In genomic region chr20:63896136-63896890, GRCh38 we compare ENCODE assay signal across 1 cellular context.
TF ChIP-seq lines count a peak whose summit lies in the region.

No MANE protein-coding gene starts in this region.

TF ChIP-seq in K562, 482 proteins besides CTCF, POLR2A, EP300 and RAD21:
- TF ChIP-seq MAX (CRISPR knock-in tag; IDR thresholded peaks at IDR 0.05) = 0 out of 2 replicates have a peak, but pooled peaks have one; percentile 16
- TF ChIP-seq ZNF589 (CRISPR knock-in tag; IDR thresholded peaks at IDR 0.05; ENCODE audit: low read depth) = no peak
- TF ChIP-seq L3MBTL2 (IDR thresholded peaks at IDR 0.05) = 0 out of 2 replicates have a peak, but pooled peaks have one; percentile 10
- TF ChIP-seq PKNOX1 (IDR thresholded peaks at IDR 0.05) = 0 out of 2 replicates have a peak, but pooled peaks have one; percentile 5
- TF ChIP-seq POLR2G (IDR thresholded peaks at IDR 0.05; ENCODE audit: low read depth, low read length) = peak; percentile 51; the same call in 1 of the 2 replicates
- TF ChIP-seq SP1 (CRISPR knock-in tag; IDR thresholded peaks at IDR 0.05) = no peak
- 0 out of 2 replicates have a peak, but pooled peaks have one; percentile 10 for TF ChIP-seq SMARCC2 (IDR thresholded peaks at IDR 0.05; ENCODE audit: low read depth)
- TF ChIP-seq RFX1 (IDR thresholded peaks at IDR 0.05) = peak; percentile 74
- TF ChIP-seq RUNX1 (IDR thresholded peaks at IDR 0.05; ENCODE audit: low read depth) = no peak
- no peak for TF ChIP-seq ZC3H8 (IDR thresholded peaks at IDR 0.05)
- 0 out of 2 replicates have a peak, but pooled peaks have one; percentile 15 for TF ChIP-seq TEAD4 (IDR thresholded peaks at IDR 0.05; ENCODE audit: low read length)
- TF ChIP-seq TEAD4 (CRISPR knock-in tag; IDR thresholded peaks at IDR 0.05; ENCODE audit: borderline replicate concordance) = no peak
- TF ChIP-seq HNRNPH1 (optimal IDR thresholded peaks at IDR 0.05; ENCODE audit: low read depth, low read length) = no peak
- TF ChIP-seq NFIC (IDR thresholded peaks at IDR 0.05) = peak; percentile 29; the same call in 1 of the 2 replicates
- TF ChIP-seq, protein P1, sequence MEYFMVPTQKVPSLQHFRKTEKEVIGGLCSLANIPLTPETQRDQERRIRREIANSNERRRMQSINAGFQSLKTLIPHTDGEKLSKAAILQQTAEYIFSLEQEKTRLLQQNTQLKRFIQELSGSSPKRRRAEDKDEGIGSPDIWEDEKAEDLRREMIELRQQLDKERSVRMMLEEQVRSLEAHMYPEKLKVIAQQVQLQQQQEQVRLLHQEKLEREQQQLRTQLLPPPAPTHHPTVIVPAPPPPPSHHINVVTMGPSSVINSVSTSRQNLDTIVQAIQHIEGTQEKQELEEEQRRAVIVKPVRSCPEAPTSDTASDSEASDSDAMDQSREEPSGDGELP (CRISPR knock-in tag; IDR thresholded peaks at IDR 0.05; ENCODE audit: borderline replicate concordance) = peak; percentile 46; the same call in 1 of the 2 replicates
- peak; percentile 74 for TF ChIP-seq SPI1 (IDR thresholded peaks at IDR 0.05; ENCODE audit: borderline replicate concordance, low read depth, low read length)
- peak; percentile 32 for TF ChIP-seq RBBP5 (IDR thresholded peaks at IDR 0.05; ENCODE audit: borderline replicate concordance, insufficient read depth, low read length, poor library complexity, severe bottlenecking)
- peak; percentile 41; the same call in 1 of the 2 replicates for TF ChIP-seq RBFOX2 (IDR thresholded peaks at IDR 0.05; ENCODE audit: low read depth, low read length)
- TF ChIP-seq EGR1 (conservative IDR thresholded peaks at IDR 0.05) = peak; percentile 36
- TF ChIP-seq ATF7 (IDR thresholded peaks at IDR 0.05) = 0 out of 2 replicates have a peak, but pooled peaks have one; percentile 11
- TF ChIP-seq ZNF830 (CRISPR knock-in tag; IDR thresholded peaks at IDR 0.05) = no peak
- peak in 1 of 2 experiments; percentile 55; a peak in 3 of 4 replicates for TF ChIP-seq MNT (conservative IDR thresholded peaks at IDR 0.05)
- TF ChIP-seq ZBTB7A (IDR thresholded peaks at IDR 0.05; ENCODE audit: borderline replicate concordance, control insufficient read depth, low read depth, low read length) = peak; percentile 17; the same call in 1 of the 2 replicates
- TF ChIP-seq SMARCA4 (IDR thresholded peaks at IDR 0.05) = peak; percentile 33; the same call in 1 of the 2 replicates
- peak; percentile 17 for TF ChIP-seq CHD1 (IDR thresholded peaks at IDR 0.05; ENCODE audit: low read length)
- TF ChIP-seq, protein P2, sequence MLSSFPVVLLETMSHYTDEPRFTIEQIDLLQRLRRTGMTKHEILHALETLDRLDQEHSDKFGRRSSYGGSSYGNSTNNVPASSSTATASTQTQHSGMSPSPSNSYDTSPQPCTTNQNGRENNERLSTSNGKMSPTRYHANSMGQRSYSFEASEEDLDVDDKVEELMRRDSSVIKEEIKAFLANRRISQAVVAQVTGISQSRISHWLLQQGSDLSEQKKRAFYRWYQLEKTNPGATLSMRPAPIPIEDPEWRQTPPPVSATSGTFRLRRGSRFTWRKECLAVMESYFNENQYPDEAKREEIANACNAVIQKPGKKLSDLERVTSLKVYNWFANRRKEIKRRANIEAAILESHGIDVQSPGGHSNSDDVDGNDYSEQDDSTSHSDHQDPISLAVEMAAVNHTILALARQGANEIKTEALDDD (IDR thresholded peaks at IDR 0.05) = 0 out of 2 replicates have a peak, but pooled peaks have one; percentile 10
- TF ChIP-seq, protein P3, sequence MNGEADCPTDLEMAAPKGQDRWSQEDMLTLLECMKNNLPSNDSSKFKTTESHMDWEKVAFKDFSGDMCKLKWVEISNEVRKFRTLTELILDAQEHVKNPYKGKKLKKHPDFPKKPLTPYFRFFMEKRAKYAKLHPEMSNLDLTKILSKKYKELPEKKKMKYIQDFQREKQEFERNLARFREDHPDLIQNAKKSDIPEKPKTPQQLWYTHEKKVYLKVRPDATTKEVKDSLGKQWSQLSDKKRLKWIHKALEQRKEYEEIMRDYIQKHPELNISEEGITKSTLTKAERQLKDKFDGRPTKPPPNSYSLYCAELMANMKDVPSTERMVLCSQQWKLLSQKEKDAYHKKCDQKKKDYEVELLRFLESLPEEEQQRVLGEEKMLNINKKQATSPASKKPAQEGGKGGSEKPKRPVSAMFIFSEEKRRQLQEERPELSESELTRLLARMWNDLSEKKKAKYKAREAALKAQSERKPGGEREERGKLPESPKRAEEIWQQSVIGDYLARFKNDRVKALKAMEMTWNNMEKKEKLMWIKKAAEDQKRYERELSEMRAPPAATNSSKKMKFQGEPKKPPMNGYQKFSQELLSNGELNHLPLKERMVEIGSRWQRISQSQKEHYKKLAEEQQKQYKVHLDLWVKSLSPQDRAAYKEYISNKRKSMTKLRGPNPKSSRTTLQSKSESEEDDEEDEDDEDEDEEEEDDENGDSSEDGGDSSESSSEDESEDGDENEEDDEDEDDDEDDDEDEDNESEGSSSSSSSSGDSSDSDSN (IDR thresholded peaks at IDR 0.05; ENCODE audit: borderline replicate concordance in 1 of 2, low read depth in 2 of 2, low read length in 2 of 2) = 0 out of 4 replicates have a peak, but pooled peaks of 1 of the 2 experiments have one; percentile 7
- TF ChIP-seq YY1 (IDR thresholded peaks at IDR 0.05; ENCODE audit: borderline replicate concordance in 1 of 3, control insufficient read depth in 1 of 3, extremely low read depth in 1 of 3, insufficient read depth in 3 of 3, insufficient read length in 1 of 3, insufficient replicate concordance in 2 of 3, low read depth in 1 of 3, low read length in 2 of 3) = peak in 1 of 3 experiments; percentile 32
